Comparison of ENCODE assay signal across 13 cellular contexts in the genomic region with DNA sequence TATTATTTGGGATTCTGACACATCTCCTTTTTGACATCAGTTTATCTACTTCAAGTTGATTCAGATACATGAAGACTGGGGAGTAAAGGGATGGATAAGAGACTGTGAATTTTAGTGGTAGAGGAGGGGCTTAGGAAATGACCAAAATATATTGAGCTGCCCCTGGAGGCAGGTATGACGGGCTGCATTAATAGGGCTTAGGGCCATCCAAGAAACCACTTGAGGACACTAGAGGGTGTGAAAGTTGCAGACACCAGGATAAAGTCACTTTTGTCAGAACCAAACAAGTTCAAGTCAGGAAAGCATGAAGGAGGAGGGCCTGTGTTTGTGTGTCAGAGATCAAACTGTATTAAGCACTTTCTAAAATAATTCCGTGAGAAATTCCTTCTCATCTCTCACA.
A peak's percentile ranks its signal among the peaks of the same experiment; 100 is the strongest.
DNase-seq lines count a peak whose midpoint lies in the region; ATAC-seq and TF ChIP-seq lines count a peak whose summit lies in the region.
"Had no signal": no experiment of that assay in that cellular context is flagged by ENCODE, and none has a peak within 500 bp of the region (broad histone marks: within the 10 kb centered on the region; RNA-seq: fewer than 3 reads in every experiment).

No MANE protein-coding gene starts in this region.

- H3K4me3 Mint-ChIP-seq in MCF 10A (ENCODE audit: unreplicated experiment) = no peak overlapping the region
- H3K4me3 Mint-ChIP-seq: activated T-helper 1 cell treated with anti-CD3 and anti-CD28 coated beads, Interleukin-12 subunit alpha, Interleukin-12 subunit beta, Interleukin-2, Interleukin-4 antibody, amounts not matched to agents 30 ng/mL and 10 ng/mL and 1 ng/mL, durations not matched to agents 14 hours and 24 hours and 36 hours; dendritic cell treated with granulocyte-macrophage colony-stimulating factor and Interleukin-4, amounts not matched to agents 40 ng/mL and 50 ng/mL, for 4 days; immature natural killer cell had no signal

- ATAC-seq in gastroesophageal sphincter (no peak), upper lobe of right lung (peak; percentile 51), GM21786 (IDR thresholded peaks at IDR 0.05; ENCODE audit: unreplicated experiment) (no peak), HG03457 (IDR thresholded peaks at IDR 0.05; ENCODE audit: unreplicated experiment) (no peak)
- ATAC-seq: pancreas had no signal

- no peak overlapping the region for H3K27ac Mint-ChIP-seq in MCF 10A (ENCODE audit: low read depth, unreplicated experiment)
- H3K27ac Mint-ChIP-seq: activated T-helper 1 cell treated with anti-CD3 and anti-CD28 coated beads, Interleukin-12 subunit alpha, Interleukin-12 subunit beta, Interleukin-2, Interleukin-4 antibody, amounts not matched to agents 30 ng/mL and 10 ng/mL and 1 ng/mL, durations not matched to agents 14 hours and 24 hours and 36 hours; dendritic cell treated with granulocyte-macrophage colony-stimulating factor and Interleukin-4, amounts not matched to agents 40 ng/mL and 50 ng/mL, for 4 days; immature natural killer cell had no signal

- no peaks in the 10 kb centered on the region for H3K36me3 Mint-ChIP-seq in MCF 10A (ENCODE audit: insufficient read depth, unreplicated experiment)
- H3K36me3 Mint-ChIP-seq: immature natural killer cell had no signal

- H4K20me1 ChIP-seq in mammary epithelial cell (ENCODE audit: insufficient read depth, low read length) = no peaks in the 10 kb centered on the region

- H3K4me1 ChIP-seq in mammary epithelial cell (ENCODE audit: insufficient read depth, low read length) = no peaks in the 10 kb centered on the region
- H3K4me1 ChIP-seq in gastroesophageal sphincter = no peaks in the 10 kb centered on the region
- no peaks in the 10 kb centered on the region for H3K4me1 ChIP-seq in upper lobe of right lung
- H3K4me1 ChIP-seq: pancreas, vagina had no signal

- CTCF ChIA-PET in mammary epithelial cell (lab: Charles Lee; ENCODE audit: low non-redundant PET) = no interaction called here
- CTCF ChIA-PET in MCF 10A (lab: Yijun Ruan, JAX) = interaction anchor here (0.6 to 2.3 kb wide), 5 partner anchors 14 to 222 kb away, joined by 3 to 7 read pairs (median 4); no protein-coding TSS in a partner anchor

- H3K4me1 Mint-ChIP-seq in MCF 10A (ENCODE audit: insufficient read depth, unreplicated experiment) = no peaks in the 10 kb centered on the region
- H3K4me1 Mint-ChIP-seq: immature natural killer cell had no signal

- no peak for TF ChIP-seq EP300 in gastroesophageal sphincter (IDR thresholded peaks at IDR 0.05)

- WGBS in mammary epithelial cell (ENCODE audit: low coverage, missing lambda C conversion rate) = 74% methylated on average over 2 of the region's 2 CpGs
- WGBS in gastroesophageal sphincter (ENCODE audit: low coverage in 1 of 2), 2 donors = 36 to 40% methylated on average over 1 to 2 of the region's 2 CpGs

- no peak overlapping the region for H3K9ac ChIP-seq in mammary epithelial cell (ENCODE audit: insufficient read depth, low read length)

- dilution Hi-C loops in mammary epithelial cell (cut with HindIII; ENCODE audit: low sequenced_read_pairs) = no loop called here

- H3K36me3 ChIP-seq in mammary epithelial cell (ENCODE audit: insufficient read depth, low read length) (no peaks in the 10 kb centered on the region), gastroesophageal sphincter (no peaks in the 10 kb centered on the region), upper lobe of right lung (no peaks in the 10 kb centered on the region)
- H3K36me3 ChIP-seq: pancreas, vagina had no signal

- H3K27ac ChIP-seq in mammary epithelial cell (ENCODE audit: insufficient read depth, low read depth, low read length) = no peak overlapping the region
- H3K27ac ChIP-seq in gastroesophageal sphincter = no peak overlapping the region
- no peak overlapping the region for H3K27ac ChIP-seq in upper lobe of right lung
- H3K27ac ChIP-seq: pancreas, vagina had no signal

- H3K4me2 ChIP-seq in mammary epithelial cell (ENCODE audit: insufficient read depth, low read depth, low read length) = no peak overlapping the region

- no peaks in the 10 kb centered on the region for H3K9me3 ChIP-seq in mammary epithelial cell (replicated peaks; ENCODE audit: insufficient read depth, low read length)
- H3K9me3 ChIP-seq in gastroesophageal sphincter = no peaks in the 10 kb centered on the region
- no peaks in the 10 kb centered on the region for H3K9me3 ChIP-seq in upper lobe of right lung
- H3K9me3 ChIP-seq: pancreas, vagina had no signal

- TF ChIP-seq POLR2A in gastroesophageal sphincter (IDR thresholded peaks at IDR 0.05) = no peak

- no TSS peak for BruUV-seq in mammary epithelial cell (replicated peaks; lab: Mats Ljungman, UMichigan)
- no TSS peak for BruUV-seq in MCF 10A (replicated peaks; lab: Mats Ljungman, UMichigan)

- in situ Hi-C loops in mammary epithelial cell (cut with MboI; ENCODE audit: low sequenced_read_pairs in 2 of 2) = no loop called here

- H3K27me3 Mint-ChIP-seq in MCF 10A (ENCODE audit: insufficient read depth, unreplicated experiment) = no peaks in the 10 kb centered on the region
- H3K27me3 Mint-ChIP-seq: dendritic cell treated with granulocyte-macrophage colony-stimulating factor and Interleukin-4, amounts not matched to agents 40 ng/mL and 50 ng/mL, for 4 days had no signal

- POLR2A ChIA-PET in MCF 10A (lab: Yijun Ruan, JAX) = no interaction called here

- H3K27me3 ChIP-seq in mammary epithelial cell (ENCODE audit: insufficient read depth, low read length) = no peaks in the 10 kb centered on the region
- H3K27me3 ChIP-seq in gastroesophageal sphincter = no peaks in the 10 kb centered on the region
- H3K27me3 ChIP-seq in upper lobe of right lung = peaks cover 3% of the 10 kb centered on the region
- H3K27me3 ChIP-seq: pancreas, vagina had no signal

- no peak overlapping the region for H3K4me3 ChIP-seq in mammary epithelial cell (replicated peaks in 1 of 3; ENCODE audit: insufficient read depth in 1 of 3, low read depth in 2 of 3, low read length in 3 of 3)
- no peak overlapping the region for H3K4me3 ChIP-seq in gastroesophageal sphincter
- H3K4me3 ChIP-seq in upper lobe of right lung = no peak overlapping the region
- H3K4me3 ChIP-seq: pancreas, vagina had no signal

- TF ChIP-seq CTCF in mammary epithelial cell (conservative IDR thresholded peaks at IDR 0.05 in 1 of 2, IDR thresholded peaks at IDR 0.05 in 1 of 2; ENCODE audit: extremely low read depth in 1 of 2, insufficient read depth in 1 of 2, low read depth in 1 of 2, low read length in 2 of 2) (peak; percentile 19 to 27), MCF 10A (IDR thresholded peaks at IDR 0.05; ENCODE audit: unreplicated experiment) (no peak), gastroesophageal sphincter (IDR thresholded peaks at IDR 0.05) (peak in 3 of 4 experiments; percentile 15 to 34 (median 24)), upper lobe of right lung (IDR thresholded peaks at IDR 0.05) (no peak)

- no peaks in the 10 kb centered on the region for H3K9me3 Mint-ChIP-seq in MCF 10A (ENCODE audit: unreplicated experiment)
- H3K9me3 Mint-ChIP-seq: activated T-helper 1 cell treated with anti-CD3 and anti-CD28 coated beads, Interleukin-12 subunit alpha, Interleukin-12 subunit beta, Interleukin-2, Interleukin-4 antibody, amounts not matched to agents 30 ng/mL and 10 ng/mL and 1 ng/mL, durations not matched to agents 14 hours and 24 hours and 36 hours; dendritic cell treated with granulocyte-macrophage colony-stimulating factor and Interleukin-4, amounts not matched to agents 40 ng/mL and 50 ng/mL, for 4 days; immature natural killer cell had no signal

- no peaks in the 10 kb centered on the region for H3K79me2 ChIP-seq in mammary epithelial cell (ENCODE audit: insufficient read depth, low read length)

- H2AFZ ChIP-seq in mammary epithelial cell (ENCODE audit: low read depth, low read length) = no peak overlapping the region

- intact Hi-C loops in mammary epithelial cell (cut with micrococcal nuclease) (no loop called here), MCF 10A (cut with micrococcal nuclease) (loop anchor here (10.0 kb wide), 1 partner anchor 203 kb away; no protein-coding TSS in a partner anchor), upper lobe of right lung (cut with DNase I) (no loop called here)

- DNase-seq in mammary epithelial cell (no peak), MCF 10A (ENCODE audit: unreplicated experiment) (no peak), RKO (ENCODE audit: low spot score) (peak; percentile 38), upper lobe of right lung (no peak), LoVo (ENCODE audit: low spot score) (no peak)
- DNase-seq: immature natural killer cell, pancreas had no signal

Comparison
In these comparisons a context has a peak if more than half of its experiments do, and no peak if none do; other contexts are left out.
1. CTCF ChIP-seq: peak in mammary epithelial cell (2 of 2) and gastroesophageal sphincter (3 of 4); none in MCF 10A (single experiment) and upper lobe of right lung (single experiment).